Comparison of ENCODE assay signal across 9 cellular contexts in the genomic region with DNA sequence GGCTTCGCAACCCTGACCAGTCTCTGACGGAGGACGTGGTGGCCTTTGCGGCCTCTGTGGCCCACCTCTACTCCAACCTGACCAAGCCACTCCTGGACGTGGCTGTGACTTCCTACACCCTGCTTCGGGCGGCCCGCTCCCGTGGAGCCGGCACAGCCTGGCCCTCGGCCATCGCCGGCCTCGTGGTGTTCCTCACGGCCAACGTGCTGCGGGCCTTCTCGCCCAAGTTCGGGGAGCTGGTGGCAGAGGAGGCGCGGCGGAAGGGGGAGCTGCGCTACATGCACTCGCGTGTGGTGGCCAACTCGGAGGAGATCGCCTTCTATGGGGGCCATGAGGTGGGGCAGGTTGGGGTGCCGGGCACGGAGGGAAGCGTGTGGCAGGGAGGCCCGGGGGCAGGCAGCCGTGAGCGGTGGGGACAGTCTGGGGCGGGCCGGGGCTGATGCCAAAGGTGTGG. TPM values are rescaled to one million over a fixed set of nuclear protein-coding genes. Genes with fewer than 3 reads are reported as not detected.
DNase-seq lines count a peak whose midpoint lies in the region; ATAC-seq, FAIRE-seq and TF ChIP-seq lines count a peak whose summit lies in the region.
"Had no signal": no experiment of that assay in that cellular context is flagged by ENCODE, and none has a peak within 500 bp of the region (broad histone marks: within the 10 kb centered on the region; RNA-seq: fewer than 3 reads in every experiment).

No MANE protein-coding gene starts in this region.

- DNase-seq in H9 = no peak
- no peak for DNase-seq in right atrium auricular region (ENCODE audit: low spot score)
- no peak for DNase-seq in small intestine
- no peak for DNase-seq in DMS 273 treated with DMSO at 0.1 percent for 48 hours (lab: John Stamatoyannopoulos, UW)
- no peak for DNase-seq in stimulated activated naive CD4-positive, alpha-beta T cell treated with Interleukin-2 at 50 U/mL for 16 hours (lab: John Stamatoyannopoulos, UW)

- H4K91ac ChIP-seq in H9 (ENCODE audit: insufficient read length, low read depth, low read length) = no peak overlapping the region

- no peak overlapping the region for H2BK15ac ChIP-seq in H9 (ENCODE audit: low read depth, low read length)

- H3K79me2 ChIP-seq in H9 (ENCODE audit: insufficient read depth, low read length) = peaks cover 10% of the 10 kb centered on the region; the same call in 1 of the 2 replicates

- H3K9me3 ChIP-seq in H9 (ENCODE audit: control insufficient read depth, low read depth, low read length) = peaks cover 26% of the 10 kb centered on the region
- H3K9me3 ChIP-seq in right atrium auricular region = peaks cover 0 to 1% of the 10 kb centered on the region in 2 donors
- no peaks in the 10 kb centered on the region for H3K9me3 ChIP-seq in small intestine (ENCODE audit: control insufficient read depth, low read depth)
- H3K9me3 ChIP-seq: mucosa of descending colon had no signal

- H3K4me3 ChIP-seq in right atrium auricular region = peak overlapping the region in 1 of 2 donors; percentile 71
- peak overlapping the region in 1 of 2 donors; percentile 62 for H3K4me3 ChIP-seq in small intestine (ENCODE audit: low read depth in 1 of 2, low read length in 2 of 2)
- H3K4me3 ChIP-seq: mucosa of descending colon had no signal

- no peak overlapping the region for H2AK5ac ChIP-seq in H9 (ENCODE audit: insufficient read length, low read length)

- H2BK12ac ChIP-seq in H9 (ENCODE audit: insufficient read length, low read depth, low read length) = no peak overlapping the region

- no peak overlapping the region for H2BK120ac ChIP-seq in H9 (ENCODE audit: low read depth, low read length, poor library complexity, severe bottlenecking)

- peaks cover 10 to 20% of the 10 kb centered on the region in 2 experiments for H3K4me1 Mint-ChIP-seq in H9

- H3K56ac ChIP-seq in H9 (ENCODE audit: insufficient read length, low read depth, low read length) = no peak overlapping the region

- H3K4me3 Mint-ChIP-seq in H9 = peak overlapping the region; percentile 21 to 66; a peak in 3 of 5 replicates

- H3K14ac ChIP-seq in H9 (ENCODE audit: insufficient read depth, low read length) = no peak overlapping the region

- no peak overlapping the region for H2BK20ac ChIP-seq in H9 (ENCODE audit: low read depth, low read length, poor library complexity, severe bottlenecking)

- H2BK5ac ChIP-seq in H9 (ENCODE audit: insufficient read length, low read length) = no peak overlapping the region

- no CpG with 5 or more reads among the region's 35 CpGs for WGBS in H9 (ENCODE audit: extremely low coverage, insufficient read length, low lambda C conversion rate)
- 61 to 80% (median 69%) methylated on average over 13 to 35 of the region's 35 CpGs for WGBS in small intestine, 3 donors

- no peak overlapping the region for H3K4ac ChIP-seq in H9 (ENCODE audit: low read depth, low read length)

- no peak overlapping the region for H3K27ac Mint-ChIP-seq in H9

- H3K27ac ChIP-seq in H9 (ENCODE audit: insufficient read length, low read depth, low read length) (no peak overlapping the region), VCaP (peak overlapping the region; percentile 89; the same call in 1 of the 2 replicates), right atrium auricular region (peak overlapping the region; percentile 84 to 89), small intestine (ENCODE audit: low read depth in 1 of 2, low read length in 1 of 2) (peak overlapping the region; percentile 87 to 96)

- H3K36me3 ChIP-seq in right atrium auricular region = no peaks in the 10 kb centered on the region
- H3K36me3 ChIP-seq in small intestine (ENCODE audit: control insufficient read depth in 2 of 2, insufficient read depth in 2 of 2, low read length in 2 of 2) = no peaks in the 10 kb centered on the region

- no peak overlapping the region for H3K9ac ChIP-seq in H9 (ENCODE audit: extremely low read depth, insufficient read length, low read length)

- ATAC-seq in HG03354 (IDR thresholded peaks at IDR 0.05; ENCODE audit: poor library complexity, severe bottlenecking, unreplicated experiment) (no peak), GM18907 (IDR thresholded peaks at IDR 0.05; ENCODE audit: unreplicated experiment) (no peak)

- no peak overlapping the region for H4K8ac ChIP-seq in H9 (replicated peaks; ENCODE audit: insufficient read length, low read depth, low read length)

- no peak overlapping the region for H3K18ac ChIP-seq in H9 (ENCODE audit: insufficient read length, low read depth, low read length)

- no peak for FAIRE-seq in small intestine (lab: Jason Lieb, UNC)

- no peak overlapping the region for H3T11ph ChIP-seq in H9 (ENCODE audit: low read length)

- peaks cover 4% of the 10 kb centered on the region for H3K23me2 ChIP-seq in H9 (ENCODE audit: insufficient read length, low read depth, low read length, poor library complexity, severe bottlenecking)

- no peak overlapping the region for H3K23ac ChIP-seq in H9 (ENCODE audit: insufficient read length, low read depth, low read length)

- H3K27me3 Mint-ChIP-seq in H9 (ENCODE audit: low read depth) = no peaks in the 10 kb centered on the region

- H3K4me2 ChIP-seq in H9 (ENCODE audit: insufficient read depth, insufficient read length, low read length) = no peak overlapping the region

- H3K4me1 ChIP-seq in H9 (ENCODE audit: insufficient read depth, low read length) = no peaks in the 10 kb centered on the region
- peaks cover 0 to 49% of the 10 kb centered on the region in 2 donors for H3K4me1 ChIP-seq in right atrium auricular region
- peaks cover 0 to 4% of the 10 kb centered on the region in 2 donors for H3K4me1 ChIP-seq in small intestine (ENCODE audit: control insufficient read depth in 2 of 2, insufficient read depth in 1 of 2, low read depth in 1 of 2, low read length in 1 of 2)

- TF ChIP-seq CTCF in H9 (conservative IDR thresholded peaks at IDR 0.05) = no peak
- TF ChIP-seq CTCF in VCaP (conservative IDR thresholded peaks at IDR 0.05) = no peak
- no peak for TF ChIP-seq CTCF in right atrium auricular region (IDR thresholded peaks at IDR 0.05)

- no peaks in the 10 kb centered on the region for H4K20me1 ChIP-seq in H9 (ENCODE audit: control insufficient read depth, insufficient read depth, insufficient read length)

- no peak overlapping the region for H2AFZ ChIP-seq in H9 (ENCODE audit: low read length)

- H3K27me3 ChIP-seq in H9 (ENCODE audit: insufficient read depth, low read length) (no peaks in the 10 kb centered on the region), right atrium auricular region (no peaks in the 10 kb centered on the region), small intestine (ENCODE audit: control insufficient read depth in 2 of 2, insufficient read depth in 2 of 2, low read length in 2 of 2) (no peaks in the 10 kb centered on the region)

- H4K5ac ChIP-seq in H9 (ENCODE audit: insufficient read length, low read depth, low read length) = no peak overlapping the region

- H3K36me3 Mint-ChIP-seq in H9 (ENCODE audit: insufficient read depth in 1 of 3, low read depth in 3 of 3) = peaks cover 8 to 33% (median 29%) of the 10 kb centered on the region in 3 experiments

- peaks cover 51 to 61% of the 10 kb centered on the region in 2 experiments for H3K9me3 Mint-ChIP-seq in H9

- H3K79me1 ChIP-seq in H9 (ENCODE audit: insufficient read depth, low read depth, low read length, poor library complexity, severe bottlenecking) = no peaks in the 10 kb centered on the region

RNA-seq across cellular contexts. Expression of gene ABCD1, which starts 1.2 kb away (rescaled TPM):
- total RNA-seq in H9 (2021) = 10.2 and 11.1 TPM in 2 replicates
- total RNA-seq in right atrium auricular region = 10 to 100 TPM; 15.2 to 18.0 TPM
- polyA plus RNA-seq in small intestine = 10 to 100 TPM; 10.1 to 37.3 (median 26.5) TPM

RNA-seq across cellular contexts. Expression of gene BCAP31, which starts 1.7 kb away (rescaled TPM):
- total RNA-seq in H9 (2021) (138 and 140 TPM in 2 replicates), right atrium auricular region (100 to 1,000 TPM in 1 of 2 donors, 10 to 100 TPM in 1; 86.3 to 109 TPM)
- polyA plus RNA-seq in small intestine = 100 to 1,000 TPM in 1 of 3 donors, 10 to 100 TPM in 2; 68.4 to 243 (median 81.0) TPM

RNA-seq across cellular contexts. Expression of gene SLC6A8, which starts 38.1 kb away (rescaled TPM):
- total RNA-seq in H9 (2021) (229 and 231 TPM in 2 replicates), right atrium auricular region (10 to 100 TPM; 71.3 to 76.6 TPM)
- polyA plus RNA-seq in small intestine = 10 to 100 TPM; 34.0 to 74.9 (median 43.5) TPM

RNA-seq across cellular contexts. Expression of gene PLXNB3, which starts 38.2 kb away (rescaled TPM):
- total RNA-seq in H9 (2021) (1.8 and 1.9 TPM in 2 replicates), right atrium auricular region (1 to 10 TPM; 5.6 to 8.2 TPM)
- polyA plus RNA-seq in small intestine = 1 to 10 TPM in 1 of 3 donors, under 1 TPM in 1, not detected in 1; 0.54 to 1.6 TPM

RNA-seq across cellular contexts. Expression of gene PNCK, which starts 52.2 kb away (rescaled TPM):
- 26.2 and 26.8 TPM in 2 replicates for total RNA-seq in H9 (2021)
- total RNA-seq in right atrium auricular region = 10 to 100 TPM in 1 of 2 donors, 1 to 10 TPM in 1; 4.0 to 42.4 TPM
- 1 to 10 TPM in 2 of 3 donors, not detected in 1; 1.1 to 1.4 TPM for polyA plus RNA-seq in small intestine
